In genomic region chr1:3975903-3976630, GRCh38 we compare ENCODE assay signal across 21 cellular contexts.
"Had no signal": no experiment of that assay in that cellular context is flagged by ENCODE, and none has a peak within 500 bp of the region (broad histone marks: within the 10 kb centered on the region; RNA-seq: fewer than 3 reads in every experiment).

No MANE protein-coding gene starts in this region.

- H3K27me3 ChIP-seq: colonic mucosa, thyroid gland had no signal

- H3K27ac Mint-ChIP-seq: immature natural killer cell, memory B cell, nephron, type B pancreatic cell had no signal

- DNase-seq: colonic mucosa; dermis blood vessel endothelial cell; esophagus squamous epithelium; foreskin fibroblast; immature natural killer cell; left ventricle myocardium inferior; lower lobe of right lung; midbrain; spleen; stimulated activated CD4-positive, alpha-beta T cell treated with anti-CD3 and anti-CD28 coated beads, Interleukin-15, amount 100 ng/mL, for 24 hours; stimulated activated CD4-positive, alpha-beta T cell treated with anti-CD3 and anti-CD28 coated beads, Interleukin-1b, Interleukin-23, amount 100 ng/mL, for 48 hours; stimulated activated CD4-positive, alpha-beta T cell treated with anti-CD3 and anti-CD28 coated beads, Interleukin-4, amount 100 ng/mL, for 4 hours; stimulated activated naive CD4-positive, alpha-beta T cell; thyroid gland had no signal

- H3K4me1 Mint-ChIP-seq: immature natural killer cell, memory B cell had no signal

- ATAC-seq: gastroesophageal sphincter, lower lobe of right lung, sciatic nerve had no signal

- H3K4me3 Mint-ChIP-seq: immature natural killer cell, memory B cell, nephron, type B pancreatic cell had no signal

- H3K36me3 ChIP-seq: colonic mucosa, esophagus squamous epithelium, gastroesophageal sphincter, left ventricle myocardium inferior, lower lobe of right lung, neutrophil, spleen, thyroid gland, vagina had no signal

- H3K4me3 ChIP-seq: colonic mucosa, esophagus squamous epithelium, gastroesophageal sphincter, left ventricle myocardium inferior, lower lobe of right lung, spleen, thyroid gland, vagina had no signal

- H3K27ac ChIP-seq: colonic mucosa, esophagus squamous epithelium, gastroesophageal sphincter, left ventricle myocardium inferior, lower lobe of right lung, neutrophil, spleen, thyroid gland, vagina had no signal

- H3K36me3 Mint-ChIP-seq: immature natural killer cell, memory B cell, type B pancreatic cell had no signal

- H3K4me1 ChIP-seq: colonic mucosa, esophagus squamous epithelium, gastroesophageal sphincter, left ventricle myocardium inferior, lower lobe of right lung, spleen, vagina had no signal

- H3K9me3 ChIP-seq: colonic mucosa, esophagus squamous epithelium, gastroesophageal sphincter, left ventricle myocardium inferior, lower lobe of right lung, neutrophil, spleen, thyroid gland, vagina had no signal

- H3K9me3 Mint-ChIP-seq: immature natural killer cell, memory B cell, nephron, type B pancreatic cell had no signal
